In the genomic region with DNA sequence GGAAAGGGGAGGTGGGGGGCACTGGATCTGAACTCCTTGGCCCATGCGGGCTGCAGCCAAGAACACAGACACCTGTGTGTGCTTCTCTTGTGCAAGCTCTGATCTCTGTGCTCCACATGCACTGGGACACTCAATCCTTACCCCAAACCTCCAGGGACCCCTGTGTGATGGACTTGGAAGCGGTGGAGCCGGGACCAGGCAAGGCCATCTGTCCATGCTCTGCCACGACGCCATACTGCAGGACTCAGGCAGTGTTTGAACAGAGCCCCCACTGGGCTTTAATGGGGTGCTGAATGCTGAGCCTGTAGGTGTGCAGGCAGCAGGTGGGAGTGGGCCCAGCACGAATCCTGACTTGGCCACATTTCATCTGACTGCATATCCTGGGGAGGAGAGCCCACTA, we compare ENCODE assay signal across 23 cellular contexts.
"Had no signal": no experiment of that assay in that cellular context is flagged by ENCODE, and none has a peak within 500 bp of the region (broad histone marks: within the 10 kb centered on the region; RNA-seq: fewer than 3 reads in every experiment).

No MANE protein-coding gene starts in this region.

- H3K9me3 ChIP-seq: left lung, pancreas, thyroid gland, upper lobe of right lung had no signal

- H3K27ac ChIP-seq: left lung, pancreas, thyroid gland, upper lobe of right lung had no signal

- H3K27me3 ChIP-seq: left lung, pancreas, thyroid gland, upper lobe of right lung had no signal

- H3K4me1 ChIP-seq: left lung, pancreas, thyroid gland, upper lobe of right lung had no signal

- H3K4me3 Mint-ChIP-seq: activated CD4-positive, alpha-beta T cell treated with anti-CD3 and anti-CD28 coated beads, Interleukin-2, amount 10 ng/mL, durations not matched to agents 7 days and 5 days; activated CD8-positive, alpha-beta T cell treated with anti-CD3 and anti-CD28 coated beads, Interleukin-2, amount 10 ng/mL, durations not matched to agents 7 days and 5 days; brain; immature natural killer cell; naive B cell; neural crest cell; stimulated activated naive CD8-positive, alpha-beta T cell treated with anti-CD3 and anti-CD28 coated beads, Interleukin-15, Interleukin-2, amounts not matched to agents 100 ng/mL and 50 ng/mL, for 24 hours had no signal

- H3K4me1 Mint-ChIP-seq: activated CD4-positive, alpha-beta T cell treated with anti-CD3 and anti-CD28 coated beads, Interleukin-2, amount 10 ng/mL, durations not matched to agents 7 days and 5 days; immature natural killer cell had no signal

- H3K36me3 Mint-ChIP-seq: activated naive CD4-positive, alpha-beta T cell treated with anti-CD3 and anti-CD28 coated beads, Interleukin-2, amount 50 U/mL, for 72 hours had no signal

- ATAC-seq: activated CD8-positive, alpha-beta T cell treated with anti-CD3 and anti-CD28 coated beads, Interleukin-2, amount 10 ng/mL, durations not matched to agents 7 days and 5 days; activated naive CD4-positive, alpha-beta T cell treated with anti-CD3 and anti-CD28 coated beads, Interleukin-2, amount 50 U/mL, for 72 hours; left lung; right cardiac atrium; upper lobe of right lung had no signal

- H3K4me3 ChIP-seq: left lung, lung, pancreas, thyroid gland, upper lobe of right lung had no signal

- DNase-seq: activated CD4-positive, alpha-beta T cell treated with anti-CD3 and anti-CD28 coated beads, Interleukin-2, amount 10 ng/mL, durations not matched to agents 7 days and 5 days; activated CD4-positive, CD25-positive, alpha-beta regulatory T cell treated with anti-CD3 and anti-CD28 coated beads, Interleukin-2, amount 50 U/mL, for 72 hours; activated CD8-positive, alpha-beta T cell treated with anti-CD3 and anti-CD28 coated beads, Interleukin-2, amount 10 ng/mL, durations not matched to agents 7 days and 5 days; activated T-cell treated with anti-CD3 and anti-CD28 coated beads, Interleukin-2, amount 50 U/mL, for 1 hour; aorta; erythroblast; foreskin fibroblast; immature natural killer cell; kidney glomerular epithelial cell; left lung; naive B cell; pancreas; right cardiac atrium; stimulated activated CD4-positive, alpha-beta T cell treated with anti-CD3 and anti-CD28 coated beads, Interleukin-12 subunit alpha, Interleukin-12 subunit beta, amount 100 ng/mL, for 4 hours; stimulated activated CD4-positive, alpha-beta T cell treated with anti-CD3 and anti-CD28 coated beads, Interleukin-4, amount 100 ng/mL, for 4 hours; substantia nigra; thyroid gland; upper lobe of right lung had no signal

- H3K27ac Mint-ChIP-seq: activated CD4-positive, alpha-beta T cell treated with anti-CD3 and anti-CD28 coated beads, Interleukin-2, amount 10 ng/mL, durations not matched to agents 7 days and 5 days; activated CD8-positive, alpha-beta T cell treated with anti-CD3 and anti-CD28 coated beads, Interleukin-2, amount 10 ng/mL, durations not matched to agents 7 days and 5 days; activated naive CD4-positive, alpha-beta T cell treated with anti-CD3 and anti-CD28 coated beads, Interleukin-2, amount 50 U/mL, for 72 hours; stimulated activated naive CD8-positive, alpha-beta T cell treated with anti-CD3 and anti-CD28 coated beads, Interleukin-15, Interleukin-2, amounts not matched to agents 100 ng/mL and 50 ng/mL, for 24 hours had no signal

- H3K9me3 Mint-ChIP-seq: activated CD4-positive, alpha-beta T cell treated with anti-CD3 and anti-CD28 coated beads, Interleukin-2, amount 10 ng/mL, durations not matched to agents 7 days and 5 days; activated naive CD4-positive, alpha-beta T cell treated with anti-CD3 and anti-CD28 coated beads, Interleukin-2, amount 50 U/mL, for 72 hours; immature natural killer cell; naive B cell; neural crest cell; stimulated activated naive CD8-positive, alpha-beta T cell treated with anti-CD3 and anti-CD28 coated beads, Interleukin-15, Interleukin-2, amounts not matched to agents 100 ng/mL and 50 ng/mL, for 24 hours had no signal

- H3K27me3 Mint-ChIP-seq: activated CD4-positive, alpha-beta T cell treated with anti-CD3 and anti-CD28 coated beads, Interleukin-2, amount 10 ng/mL, durations not matched to agents 7 days and 5 days; brain; naive B cell; stimulated activated naive CD8-positive, alpha-beta T cell treated with anti-CD3 and anti-CD28 coated beads, Interleukin-15, Interleukin-2, amounts not matched to agents 100 ng/mL and 50 ng/mL, for 24 hours had no signal
